8 cellular contexts compared by ENCODE assay signal in genomic region chr1:154418062-154418897, GRCh38. TPM values are rescaled to one million over a fixed set of nuclear protein-coding genes. Genes with fewer than 3 reads are reported as not detected.
DNase-seq lines count a peak whose midpoint lies in the region; ATAC-seq and TF ChIP-seq lines count a peak whose summit lies in the region.

No MANE protein-coding gene starts in this region.

- no peaks in the 10 kb centered on the region for H3K9me3 Mint-ChIP-seq in activated naive CD8-positive, alpha-beta T cell (ENCODE audit: low read depth)
- no peaks in the 10 kb centered on the region for H3K9me3 Mint-ChIP-seq in type B pancreatic cell

- H3K27ac ChIP-seq in heart right ventricle (peak overlapping the region; percentile 78 to 97 (median 92)), left lung (peak overlapping the region; percentile 90 to 91)

- ATAC-seq in heart right ventricle (peak in 2 of 8 donors; percentile 1 to 5), left ventricle myocardium superior (no peak), left lung (peak; percentile 81), GM18517 (IDR thresholded peaks at IDR 0.05; ENCODE audit: unreplicated experiment) (no peak)

- intact Hi-C loops in heart right ventricle (cut with DNase I) (no loop called here), left ventricle myocardium superior (cut with micrococcal nuclease) (no loop called here), left lung (cut with DNase I) (no loop called here)

- H3K9me3 ChIP-seq in heart right ventricle (no peaks in the 10 kb centered on the region), left lung (no peaks in the 10 kb centered on the region)

- peaks cover 71% of the 10 kb centered on the region for H3K4me1 Mint-ChIP-seq in activated naive CD8-positive, alpha-beta T cell (ENCODE audit: low read depth)
- H3K4me1 Mint-ChIP-seq in type B pancreatic cell (ENCODE audit: unreplicated experiment), result peaks cover 17% of the 10 kb centered on the region

- TF ChIP-seq CTCF in heart right ventricle (IDR thresholded peaks at IDR 0.05) (no peak), left lung (IDR thresholded peaks at IDR 0.05) (no peak), type B pancreatic cell (conservative IDR thresholded peaks at IDR 0.05) (no peak)

- H3K4me1 ChIP-seq in heart right ventricle, result peaks cover 34 to 83% (median 69%) of the 10 kb centered on the region in 9 donors
- peaks cover 36 to 97% of the 10 kb centered on the region in 2 donors for H3K4me1 ChIP-seq in left lung

- no peaks in the 10 kb centered on the region for H3K36me3 Mint-ChIP-seq in activated naive CD8-positive, alpha-beta T cell
- H3K36me3 Mint-ChIP-seq in type B pancreatic cell, result no peaks in the 10 kb centered on the region

- H3K4me3 ChIP-seq in heart right ventricle (no peak overlapping the region), left lung (no peak overlapping the region)

- H3K36me3 ChIP-seq in heart right ventricle, result no peaks in the 10 kb centered on the region
- peaks cover 0 to 7% of the 10 kb centered on the region in 2 donors for H3K36me3 ChIP-seq in left lung

- H3K27ac Mint-ChIP-seq in activated naive CD8-positive, alpha-beta T cell, result peak overlapping the region; percentile 91
- peak overlapping the region; percentile 89 for H3K27ac Mint-ChIP-seq in type B pancreatic cell

- H3K27me3 ChIP-seq in heart right ventricle (no peaks in the 10 kb centered on the region), left lung (no peaks in the 10 kb centered on the region)

- peak overlapping the region; percentile 65 for H3K4me3 Mint-ChIP-seq in activated naive CD8-positive, alpha-beta T cell
- H3K4me3 Mint-ChIP-seq in type B pancreatic cell, result peak overlapping the region; percentile 13

- H3K27me3 Mint-ChIP-seq in activated naive CD8-positive, alpha-beta T cell, result no peaks in the 10 kb centered on the region
- no peaks in the 10 kb centered on the region for H3K27me3 Mint-ChIP-seq in type B pancreatic cell

- WGBS in heart right ventricle, 2 donors, result 79 to 82% methylated on average over 17 of the region's 17 CpGs

- DNase-seq in heart right ventricle (no peak), left ventricle myocardium superior (no peak), left lung (peak; percentile 81 to 84), type B pancreatic cell (ENCODE audit: extremely low spot score, unreplicated experiment) (no peak), T-helper 9 cell (no peak), retina (no peak)

RNA-seq across cellular contexts. Expression of gene IL6R, which starts 13.1 kb away (rescaled TPM):
- 10 to 100 TPM in 5 of 10 donors, 1 to 10 TPM in 5; 6.1 to 16.2 (median 10.0) TPM for total RNA-seq in heart right ventricle
- polyA plus RNA-seq in heart right ventricle, result 1 to 10 TPM; 2.9 to 6.2 TPM
- total RNA-seq in left ventricle myocardium superior, result 15.3 TPM
- total RNA-seq in left lung, result 10 to 100 TPM; 45.0 to 65.3 TPM
- 7.8 and 12.5 TPM in 2 replicates for total RNA-seq in type B pancreatic cell (ENCODE audit: low replicate concordance)

Comparison
In these comparisons a context has a peak if more than half of its experiments do, and no peak if none do; other contexts are left out.
1. DNase-seq: peak in left lung (2 of 2); none in heart right ventricle (0 of 2), left ventricle myocardium superior (single experiment), type B pancreatic cell (single experiment), T-helper 9 cell (single experiment) and retina (single experiment).